1 cellular context compared by ENCODE assay signal in genomic region chr21:36976882-36977651, GRCh38.
TF ChIP-seq lines count a peak whose summit lies in the region.

No MANE protein-coding gene starts in this region.

TF ChIP-seq in GM12878, 131 proteins besides CTCF, POLR2A, EP300 and RAD21 (continues in another document):
- no peak for TF ChIP-seq ZBTB33 (IDR thresholded peaks at IDR 0.05)
- 0 out of 2 replicates have a peak, but pooled peaks have one; percentile 14 for TF ChIP-seq YY1 (IDR thresholded peaks at IDR 0.05; ENCODE audit: low read depth, low read length)
- TF ChIP-seq IRF5 (IDR thresholded peaks at IDR 0.05; ENCODE audit: borderline replicate concordance): no peak
- TF ChIP-seq JUNB (IDR thresholded peaks at IDR 0.05): peak; percentile 85
- no peak for TF ChIP-seq POLR2AphosphoS5 (IDR thresholded peaks at IDR 0.05; ENCODE audit: low read length)
- TF ChIP-seq WRNIP1 (IDR thresholded peaks at IDR 0.05; ENCODE audit: borderline replicate concordance, low read depth, low read length): 0 out of 2 replicates have a peak, but pooled peaks have one; percentile 39
- no peak for TF ChIP-seq BCL11A (IDR thresholded peaks at IDR 0.05; ENCODE audit: low read depth, low read length)
- peak; percentile 43; the same call in 1 of the 2 replicates for TF ChIP-seq TCF7 (IDR thresholded peaks at IDR 0.05; ENCODE audit: borderline replicate concordance)
- no peak for TF ChIP-seq BMI1 (IDR thresholded peaks at IDR 0.05; ENCODE audit: borderline replicate concordance)
- peak; percentile 49 to 55; a peak in 2 of 4 replicates for TF ChIP-seq IKZF2 (IDR thresholded peaks at IDR 0.05)
- TF ChIP-seq CEBPZ (IDR thresholded peaks at IDR 0.05; ENCODE audit: low read depth, low read length): no peak
- no peak for TF ChIP-seq ZBTB11 (CRISPR knock-in tag; IDR thresholded peaks at IDR 0.05)
- TF ChIP-seq TARDBP (IDR thresholded peaks at IDR 0.05; ENCODE audit: borderline replicate concordance): no peak
- TF ChIP-seq POLR2AphosphoS2 (IDR thresholded peaks at IDR 0.05; ENCODE audit: low read depth, low read length): no peak
- TF ChIP-seq FOXM1 (IDR thresholded peaks at IDR 0.05; ENCODE audit: low read depth, low read length): peak; percentile 51; the same call in 1 of the 2 replicates
- TF ChIP-seq BHLHE40 (IDR thresholded peaks at IDR 0.05; ENCODE audit: borderline replicate concordance in 1 of 2, low read depth in 2 of 2, low read length in 1 of 2): peak in 1 of 2 experiments; percentile 33; a peak in 1 of 4 replicates
- no peak for TF ChIP-seq USF2 (IDR thresholded peaks at IDR 0.05; ENCODE audit: borderline replicate concordance, low read depth, low read length)
- no peak for TF ChIP-seq NFXL1 (IDR thresholded peaks at IDR 0.05; ENCODE audit: borderline replicate concordance)
- TF ChIP-seq EZH2 (IDR thresholded peaks at IDR 0.05; ENCODE audit: borderline replicate concordance, control insufficient read depth, low read depth, low read length): no peak
- no peak for TF ChIP-seq REST (IDR thresholded peaks at IDR 0.05; ENCODE audit: low read depth, low read length)
- TF ChIP-seq TBL1XR1 (IDR thresholded peaks at IDR 0.05; ENCODE audit: low read depth, low read length): no peak
- TF ChIP-seq MYB (IDR thresholded peaks at IDR 0.05; ENCODE audit: borderline replicate concordance, low read depth, low read length): no peak
- no peak for TF ChIP-seq CEBPB (IDR thresholded peaks at IDR 0.05; ENCODE audit: borderline replicate concordance in 1 of 2, low read depth in 2 of 2, low read length in 2 of 2)
- peak; percentile 84 for TF ChIP-seq CREM (IDR thresholded peaks at IDR 0.05; ENCODE audit: low read depth)
- no peak for TF ChIP-seq FOS (IDR thresholded peaks at IDR 0.05; ENCODE audit: borderline replicate concordance, extremely low read depth, insufficient read length)
- TF ChIP-seq KLF5 (IDR thresholded peaks at IDR 0.05; ENCODE audit: partially characterized antibody): no peak
- TF ChIP-seq HDAC6 (IDR thresholded peaks at IDR 0.05; ENCODE audit: unreplicated experiment): no peak
- TF ChIP-seq EGR1 (IDR thresholded peaks at IDR 0.05; ENCODE audit: borderline replicate concordance in 1 of 2, low read depth in 2 of 2, low read length in 2 of 2): no peak
- no peak for TF ChIP-seq CBFB (IDR thresholded peaks at IDR 0.05; ENCODE audit: low read depth)
- TF ChIP-seq SMAD1 (IDR thresholded peaks at IDR 0.05; ENCODE audit: low read depth, partially characterized antibody): no peak
- TF ChIP-seq NRF1 (conservative IDR thresholded peaks at IDR 0.05; ENCODE audit: low read depth, low read length): no peak
- TF ChIP-seq CHD4 (IDR thresholded peaks at IDR 0.05): no peak
- TF ChIP-seq E2F4 (IDR thresholded peaks at IDR 0.05; ENCODE audit: low read depth, low read length): no peak
- TF ChIP-seq STAT1 (conservative IDR thresholded peaks at IDR 0.05): no peak; the same call in 1 of the 2 replicates
- no peak for TF ChIP-seq NFYA (IDR thresholded peaks at IDR 0.05; ENCODE audit: borderline replicate concordance, low read depth, low read length)
- TF ChIP-seq ZNF622 (IDR thresholded peaks at IDR 0.05): no peak
- no peak for TF ChIP-seq SPI1 (IDR thresholded peaks at IDR 0.05; ENCODE audit: borderline replicate concordance, insufficient read depth, low read depth, low read length)
- TF ChIP-seq NR2C2 (IDR thresholded peaks at IDR 0.05; ENCODE audit: borderline replicate concordance, control insufficient read depth, insufficient read length, low read depth): no peak
- TF ChIP-seq ZBTB4 (CRISPR knock-in tag; IDR thresholded peaks at IDR 0.05): no peak
- no peak for TF ChIP-seq ZZZ3 (IDR thresholded peaks at IDR 0.05; ENCODE audit: control insufficient read depth, insufficient read length, low read depth)
